Comparison of ENCODE assay signal across 22 cellular contexts in the genomic region with DNA sequence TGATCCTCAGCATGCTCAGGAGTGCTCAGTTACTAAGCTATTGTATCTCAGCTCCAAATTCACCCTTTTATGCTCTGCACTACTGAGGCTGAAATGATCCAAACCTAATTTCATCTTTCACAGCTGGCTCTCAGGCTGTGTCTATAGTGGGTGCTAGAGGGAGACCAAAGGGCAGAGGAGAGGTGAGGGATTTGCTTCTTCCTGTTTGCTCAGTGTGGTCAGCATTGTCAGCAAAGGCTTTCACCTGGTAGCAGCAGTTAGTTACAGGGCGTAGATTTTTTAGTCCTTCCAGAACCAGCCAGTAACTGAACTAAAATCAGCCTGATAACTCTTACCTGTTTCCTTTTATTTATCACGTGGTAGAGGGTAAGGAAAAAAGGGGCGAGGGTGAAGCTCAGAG. TPM values are rescaled to one million over a fixed set of nuclear protein-coding genes. Genes with fewer than 3 reads are reported as not detected.
DNase-seq lines count a peak whose midpoint lies in the region; ATAC-seq and TF ChIP-seq lines count a peak whose summit lies in the region.
"Had no signal": no experiment of that assay in that cellular context is flagged by ENCODE, and none has a peak within 500 bp of the region (broad histone marks: within the 10 kb centered on the region; RNA-seq: fewer than 3 reads in every experiment).

No MANE protein-coding gene starts in this region.

- peaks cover 68% of the 10 kb centered on the region for H3K79me2 ChIP-seq in MM.1S (ENCODE audit: low read length)

- H3K4me3 Mint-ChIP-seq in activated CD4-positive, alpha-beta T cell treated with anti-CD3 and anti-CD28 coated beads, Interleukin-2, amount 10 ng/mL, durations not matched to agents 7 days and 5 days = no peak overlapping the region
- H3K4me3 Mint-ChIP-seq in endodermal cell = no peak overlapping the region
- H3K4me3 Mint-ChIP-seq: CD4-positive, alpha-beta T cell had no signal

- peaks cover 30% of the 10 kb centered on the region for H3K4me1 ChIP-seq in MM.1S (ENCODE audit: low read length)
- no peaks in the 10 kb centered on the region for H3K4me1 ChIP-seq in endodermal cell (ENCODE audit: control insufficient read depth, insufficient read depth, low read length)
- peaks cover 0 to 18% (median 3%) of the 10 kb centered on the region in 4 donors for H3K4me1 ChIP-seq in right lobe of liver
- H3K4me1 ChIP-seq: BE2C had no signal

- no peaks in the 10 kb centered on the region for H3K9me3 Mint-ChIP-seq in activated CD4-positive, alpha-beta T cell treated with anti-CD3 and anti-CD28 coated beads, Interleukin-2, amount 10 ng/mL, durations not matched to agents 7 days and 5 days
- no peaks in the 10 kb centered on the region for H3K9me3 Mint-ChIP-seq in endodermal cell
- H3K9me3 Mint-ChIP-seq: CD4-positive, alpha-beta T cell had no signal

- peaks cover 37% of the 10 kb centered on the region for H3K36me3 Mint-ChIP-seq in activated CD4-positive, alpha-beta T cell treated with anti-CD3 and anti-CD28 coated beads, Interleukin-2, amount 10 ng/mL, durations not matched to agents 7 days and 5 days (ENCODE audit: low read depth)
- H3K36me3 Mint-ChIP-seq in endodermal cell (ENCODE audit: low read depth) = peaks cover 81% of the 10 kb centered on the region

- POLR2A ChIA-PET in activated CD4-positive, alpha-beta T cell treated with anti-CD3 and anti-CD28 coated beads, Interleukin-2, amount 10 ng/mL, durations not matched to agents 7 days and 5 days (lab: Charles Lee) = no interaction called here

- H3K27me3 ChIP-seq in MM.1S (replicated peaks; ENCODE audit: insufficient read depth, low read length) = no peaks in the 10 kb centered on the region
- no peaks in the 10 kb centered on the region for H3K27me3 ChIP-seq in endodermal cell (ENCODE audit: control insufficient read depth, insufficient read depth, low read length, poor library complexity, severe bottlenecking)
- H3K27me3 ChIP-seq in right lobe of liver = no peaks in the 10 kb centered on the region
- H3K27me3 ChIP-seq: BE2C had no signal

- H3K4me3 ChIP-seq in MM.1S (ENCODE audit: low read length) = no peak overlapping the region
- no peak overlapping the region for H3K4me3 ChIP-seq in endodermal cell (ENCODE audit: low read length)
- no peak overlapping the region for H3K4me3 ChIP-seq in right lobe of liver
- H3K4me3 ChIP-seq: K562 had no signal

- no peaks in the 10 kb centered on the region for H3K27me3 Mint-ChIP-seq in activated CD4-positive, alpha-beta T cell treated with anti-CD3 and anti-CD28 coated beads, Interleukin-2, amount 10 ng/mL, durations not matched to agents 7 days and 5 days
- no peaks in the 10 kb centered on the region for H3K27me3 Mint-ChIP-seq in endodermal cell (ENCODE audit: insufficient read depth)
- H3K27me3 Mint-ChIP-seq: CD4-positive, alpha-beta T cell had no signal

- no peak overlapping the region for H2AFZ ChIP-seq in MM.1S (ENCODE audit: low read length)

- TF ChIP-seq POLR2A in right lobe of liver (IDR thresholded peaks at IDR 0.05) = no peak

- H3K27ac Mint-ChIP-seq in activated CD4-positive, alpha-beta T cell treated with anti-CD3 and anti-CD28 coated beads, Interleukin-2, amount 10 ng/mL, durations not matched to agents 7 days and 5 days = peak overlapping the region; percentile 50
- peak overlapping the region; percentile 74 for H3K27ac Mint-ChIP-seq in endodermal cell
- H3K27ac Mint-ChIP-seq: CD4-positive, alpha-beta T cell had no signal

- H3K9me3 ChIP-seq in MM.1S (replicated peaks; ENCODE audit: insufficient read depth, low read length) = no peaks in the 10 kb centered on the region
- H3K9me3 ChIP-seq in endodermal cell (ENCODE audit: control insufficient read depth, low read length) = no peaks in the 10 kb centered on the region
- H3K9me3 ChIP-seq in right lobe of liver = no peaks in the 10 kb centered on the region
- H3K9me3 ChIP-seq: BE2C had no signal

- ATAC-seq in right lobe of liver (peak in 3 of 4 donors; percentile 17 to 81 (median 67)), GM21825 (IDR thresholded peaks at IDR 0.05; ENCODE audit: unreplicated experiment) (no peak)
- ATAC-seq: K562, PC-3 had no signal

- H4K20me1 ChIP-seq in MM.1S (ENCODE audit: insufficient read depth, low read length) = no peaks in the 10 kb centered on the region

- H3K4me2 ChIP-seq in MM.1S (ENCODE audit: low read depth, low read length) = peak overlapping the region; percentile 54; the same call in 1 of the 2 replicates

- CTCF ChIA-PET in activated CD4-positive, alpha-beta T cell treated with anti-CD3 and anti-CD28 coated beads, Interleukin-2, amount 10 ng/mL, durations not matched to agents 7 days and 5 days (lab: Charles Lee) = interaction anchor here (0.6 to 2.1 kb wide), 2 partner anchors 12 to 1395 kb away, joined by 4 to 13 read pairs; no protein-coding TSS in a partner anchor

- H3F3A ChIP-seq in MM.1S (ENCODE audit: insufficient read depth, low read length) = peaks cover 26% of the 10 kb centered on the region

- WGBS in endodermal cell (ENCODE audit: insufficient coverage in 1 of 2, insufficient read length in 1 of 2), 2 experiments = 94 to 100% methylated on average over 1 to 3 of the region's 3 CpGs
- 80% methylated on average over 3 of the region's 3 CpGs for WGBS in right lobe of liver (ENCODE audit: insufficient coverage, low coverage, low lambda C conversion rate, missing lambda C conversion rate)

- no peaks in the 10 kb centered on the region for H3K9me2 ChIP-seq in MM.1S (replicated peaks; ENCODE audit: insufficient read depth, low read length)

- peaks cover 30% of the 10 kb centered on the region; the same call in 1 of the 2 replicates for H3K36me3 ChIP-seq in MM.1S (replicated peaks; ENCODE audit: insufficient read depth, low read length)
- peaks cover 85% of the 10 kb centered on the region for H3K36me3 ChIP-seq in endodermal cell (ENCODE audit: control insufficient read depth, insufficient read depth, low read length)
- peaks cover 14 to 99% (median 55%) of the 10 kb centered on the region in 4 donors for H3K36me3 ChIP-seq in right lobe of liver

- peak overlapping the region; percentile 21; the same call in 1 of the 2 replicates for H3K9ac ChIP-seq in MM.1S (ENCODE audit: low read length)
- no peak overlapping the region for H3K9ac ChIP-seq in endodermal cell (ENCODE audit: extremely low read depth, low read length, poor library complexity, severe bottlenecking)

- no peak for DNase-seq in activated CD4-positive, alpha-beta T cell treated with anti-CD3 and anti-CD28 coated beads, Interleukin-2, amount 10 ng/mL, durations not matched to agents 7 days and 5 days
- no peak for DNase-seq in activated CD4-positive, alpha-beta T cell treated with anti-CD3 and anti-CD28 coated beads for 48 hours
- DNase-seq in MM.1S (peak; percentile 82), endodermal cell (no peak), right lobe of liver (peak in 1 of 3 donors; percentile 31), NCI-H2029 treated with DMSO at 0.1 percent for 48 hours (lab: John Stamatoyannopoulos, UW) (no peak), NCI-H1092 (lab: John Stamatoyannopoulos, UW) (no peak)
- DNase-seq: 8988T; BE2C; Calu3; CD4-positive, alpha-beta T cell; MV-4-11; NCI-H1417; NCI-H187 treated with DMSO at 0.1 percent for 48 hours; NCI-H345; NCI-H524 treated with DMSO at 0.1 percent for 48 hours; PC-3; RPMI8226; SHP77 treated with DMSO at 0.1 percent for 48 hours had no signal

- TF ChIP-seq CTCF in MM.1S (IDR thresholded peaks at IDR 0.05; ENCODE audit: low read length) (peak; percentile 28; the same call in 1 of the 2 replicates), endodermal cell (conservative IDR thresholded peaks at IDR 0.05) (no peak), right lobe of liver (IDR thresholded peaks at IDR 0.05) (no peak)

- peaks cover 3% of the 10 kb centered on the region for H3K4me1 Mint-ChIP-seq in activated CD4-positive, alpha-beta T cell treated with anti-CD3 and anti-CD28 coated beads, Interleukin-2, amount 10 ng/mL, durations not matched to agents 7 days and 5 days
- H3K4me1 Mint-ChIP-seq in endodermal cell = peaks cover 5% of the 10 kb centered on the region

- intact Hi-C loops in right lobe of liver (cut with DNase I) = no loop called here

- peak overlapping the region; percentile 71; the same call in 1 of the 2 replicates for H3K27ac ChIP-seq in MM.1S (ENCODE audit: low read length)
- H3K27ac ChIP-seq in endodermal cell (ENCODE audit: low read depth, low read length) = no peak overlapping the region
- no peak overlapping the region for H3K27ac ChIP-seq in right lobe of liver

RNA-seq across cellular contexts. Expression of a gene that starts 33.2 kb away (rescaled TPM):
- 100 to 1,000 TPM; 283 TPM for total RNA-seq in activated CD4-positive, alpha-beta T cell treated with anti-CD3 and anti-CD28 coated beads, Interleukin-2, amount 10 ng/mL, durations not matched to agents 7 days and 5 days
- total RNA-seq in endodermal cell (100 to 1,000 TPM; 345 to 387 TPM), right lobe of liver (100 to 1,000 TPM in 2 of 6 experiments, 10 to 100 TPM in 4; 71.0 to 122 (median 91.1) TPM)
- polyA plus RNA-seq in endodermal cell (2013, experiment 1 of 2) = 403 TPM
- 394 TPM for polyA plus RNA-seq in endodermal cell (2013, experiment 2 of 2)

RNA-seq across cellular contexts. Expression of a gene that starts 33.5 kb away (rescaled TPM):
- 10 to 100 TPM; 30.8 to 32.5 TPM for total RNA-seq in activated CD4-positive, alpha-beta T cell treated with anti-CD3 and anti-CD28 coated beads, Interleukin-2, amount 10 ng/mL, durations not matched to agents 7 days and 5 days
- total RNA-seq in endodermal cell (10 to 100 TPM; 21.8 to 28.9 TPM), right lobe of liver (10 to 100 TPM; 34.8 to 49.5 (median 40.9) TPM)
- 31.6 TPM for polyA plus RNA-seq in endodermal cell (2013, experiment 1 of 2)
- polyA plus RNA-seq in endodermal cell (2013, experiment 2 of 2) = 27.1 TPM

RNA-seq across cellular contexts. Expression of a gene that starts 34.3 kb away (rescaled TPM):
- total RNA-seq in activated CD4-positive, alpha-beta T cell treated with anti-CD3 and anti-CD28 coated beads, Interleukin-2, amount 10 ng/mL, durations not matched to agents 7 days and 5 days = 100 to 1,000 TPM; 171 to 178 TPM
- total RNA-seq in endodermal cell (100 to 1,000 TPM; 133 to 146 TPM), right lobe of liver (10 to 100 TPM; 43.1 to 65.4 (median 50.1) TPM)
- 137 TPM for polyA plus RNA-seq in endodermal cell (2013, experiment 1 of 2)
- 116 TPM for polyA plus RNA-seq in endodermal cell (2013, experiment 2 of 2)

RNA-seq across cellular contexts. Expression of a gene that starts 45.0 kb away (rescaled TPM):
- total RNA-seq in activated CD4-positive, alpha-beta T cell treated with anti-CD3 and anti-CD28 coated beads, Interleukin-2, amount 10 ng/mL, durations not matched to agents 7 days and 5 days = 10 to 100 TPM; 54.6 to 60.0 TPM
- total RNA-seq in endodermal cell = 1 to 10 TPM; 1.2 to 1.5 TPM
- not detected for polyA plus RNA-seq in endodermal cell (2013, experiment 1 of 2)
- not detected for polyA plus RNA-seq in endodermal cell (2013, experiment 2 of 2)
- 1 to 10 TPM in 1 of 6 experiments, under 1 TPM in 5; 0.37 to 1.0 (median 0.60) TPM for total RNA-seq in right lobe of liver
- total RNA-seq: H4 had no signal
